In genomic region chr1:25425098-25426085, GRCh38 we compare ENCODE assay signal across 2 cellular contexts.
A peak's percentile ranks its signal among the peaks of the same experiment; 100 is the strongest.
TF ChIP-seq lines count a peak whose summit lies in the region.

No MANE protein-coding gene starts in this region.

TF ChIP-seq in endothelial cell of umbilical vein, 7 proteins besides CTCF, POLR2A, EP300 and RAD21:
- TF ChIP-seq POLR2AphosphoS5 (IDR thresholded peaks at IDR 0.05; ENCODE audit: insufficient read depth, low read depth, low read length) (no peak), JUN (IDR thresholded peaks at IDR 0.05; ENCODE audit: borderline replicate concordance, insufficient read depth, insufficient read length, low read depth) (no peak), MYC (IDR thresholded peaks at IDR 0.05; ENCODE audit: low read depth, low read length) (no peak), EZH2 (IDR thresholded peaks at IDR 0.05; ENCODE audit: borderline replicate concordance, low read depth, low read length, severe bottlenecking) (no peak), GATA2 (IDR thresholded peaks at IDR 0.05; ENCODE audit: insufficient read depth, insufficient read length, low read depth, low read length) (no peak), FOS (IDR thresholded peaks at IDR 0.05; ENCODE audit: borderline replicate concordance, insufficient read depth, low read length) (no peak)
- TF ChIP-seq, protein P1, sequence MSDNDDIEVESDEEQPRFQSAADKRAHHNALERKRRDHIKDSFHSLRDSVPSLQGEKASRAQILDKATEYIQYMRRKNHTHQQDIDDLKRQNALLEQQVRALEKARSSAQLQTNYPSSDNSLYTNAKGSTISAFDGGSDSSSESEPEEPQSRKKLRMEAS (IDR thresholded peaks at IDR 0.05; ENCODE audit: insufficient read depth, insufficient read length): no peak

TF ChIP-seq in liver, 16 proteins besides CTCF, POLR2A, EP300 and RAD21:
- TF ChIP-seq SP1 (IDR thresholded peaks at IDR 0.05) (peak; percentile 84), NR2F2 (IDR thresholded peaks at IDR 0.05) (no peak), HNF4G (IDR thresholded peaks at IDR 0.05) (no peak), HNF4A (conservative IDR thresholded peaks at IDR 0.05) (peak; percentile 67 to 94), GABPA (IDR thresholded peaks at IDR 0.05 in 1 of 2, conservative IDR thresholded peaks at IDR 0.05 in 1 of 2) (no peak), JUND (IDR thresholded peaks at IDR 0.05) (peak in 1 of 2 donors; percentile 80), FOXA1 (IDR thresholded peaks at IDR 0.05) (peak; percentile 86), RXRA (IDR thresholded peaks at IDR 0.05) (peak; percentile 78 to 97), FOXA2 (IDR thresholded peaks at IDR 0.05) (peak; percentile 83), YY1 (IDR thresholded peaks at IDR 0.05) (peak; percentile 89), TAF1 (conservative IDR thresholded peaks at IDR 0.05) (no peak), ATF3 (IDR thresholded peaks at IDR 0.05) (no peak), EGR1 (IDR thresholded peaks at IDR 0.05; ENCODE audit: low read depth in 2 of 2) (peak in 1 of 2 donors; percentile 86)
- TF ChIP-seq, protein P1 (IDR thresholded peaks at IDR 0.05): peak; percentile 98
- TF ChIP-seq, protein P2, sequence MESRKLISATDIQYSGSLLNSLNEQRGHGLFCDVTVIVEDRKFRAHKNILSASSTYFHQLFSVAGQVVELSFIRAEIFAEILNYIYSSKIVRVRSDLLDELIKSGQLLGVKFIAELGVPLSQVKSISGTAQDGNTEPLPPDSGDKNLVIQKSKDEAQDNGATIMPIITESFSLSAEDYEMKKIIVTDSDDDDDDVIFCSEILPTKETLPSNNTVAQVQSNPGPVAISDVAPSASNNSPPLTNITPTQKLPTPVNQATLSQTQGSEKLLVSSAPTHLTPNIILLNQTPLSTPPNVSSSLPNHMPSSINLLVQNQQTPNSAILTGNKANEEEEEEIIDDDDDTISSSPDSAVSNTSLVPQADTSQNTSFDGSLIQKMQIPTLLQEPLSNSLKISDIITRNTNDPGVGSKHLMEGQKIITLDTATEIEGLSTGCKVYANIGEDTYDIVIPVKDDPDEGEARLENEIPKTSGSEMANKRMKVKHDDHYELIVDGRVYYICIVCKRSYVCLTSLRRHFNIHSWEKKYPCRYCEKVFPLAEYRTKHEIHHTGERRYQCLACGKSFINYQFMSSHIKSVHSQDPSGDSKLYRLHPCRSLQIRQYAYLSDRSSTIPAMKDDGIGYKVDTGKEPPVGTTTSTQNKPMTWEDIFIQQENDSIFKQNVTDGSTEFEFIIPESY (IDR thresholded peaks at IDR 0.05): peak; percentile 82
- TF ChIP-seq, protein P3, sequence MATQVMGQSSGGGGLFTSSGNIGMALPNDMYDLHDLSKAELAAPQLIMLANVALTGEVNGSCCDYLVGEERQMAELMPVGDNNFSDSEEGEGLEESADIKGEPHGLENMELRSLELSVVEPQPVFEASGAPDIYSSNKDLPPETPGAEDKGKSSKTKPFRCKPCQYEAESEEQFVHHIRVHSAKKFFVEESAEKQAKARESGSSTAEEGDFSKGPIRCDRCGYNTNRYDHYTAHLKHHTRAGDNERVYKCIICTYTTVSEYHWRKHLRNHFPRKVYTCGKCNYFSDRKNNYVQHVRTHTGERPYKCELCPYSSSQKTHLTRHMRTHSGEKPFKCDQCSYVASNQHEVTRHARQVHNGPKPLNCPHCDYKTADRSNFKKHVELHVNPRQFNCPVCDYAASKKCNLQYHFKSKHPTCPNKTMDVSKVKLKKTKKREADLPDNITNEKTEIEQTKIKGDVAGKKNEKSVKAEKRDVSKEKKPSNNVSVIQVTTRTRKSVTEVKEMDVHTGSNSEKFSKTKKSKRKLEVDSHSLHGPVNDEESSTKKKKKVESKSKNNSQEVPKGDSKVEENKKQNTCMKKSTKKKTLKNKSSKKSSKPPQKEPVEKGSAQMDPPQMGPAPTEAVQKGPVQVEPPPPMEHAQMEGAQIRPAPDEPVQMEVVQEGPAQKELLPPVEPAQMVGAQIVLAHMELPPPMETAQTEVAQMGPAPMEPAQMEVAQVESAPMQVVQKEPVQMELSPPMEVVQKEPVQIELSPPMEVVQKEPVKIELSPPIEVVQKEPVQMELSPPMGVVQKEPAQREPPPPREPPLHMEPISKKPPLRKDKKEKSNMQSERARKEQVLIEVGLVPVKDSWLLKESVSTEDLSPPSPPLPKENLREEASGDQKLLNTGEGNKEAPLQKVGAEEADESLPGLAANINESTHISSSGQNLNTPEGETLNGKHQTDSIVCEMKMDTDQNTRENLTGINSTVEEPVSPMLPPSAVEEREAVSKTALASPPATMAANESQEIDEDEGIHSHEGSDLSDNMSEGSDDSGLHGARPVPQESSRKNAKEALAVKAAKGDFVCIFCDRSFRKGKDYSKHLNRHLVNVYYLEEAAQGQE (IDR thresholded peaks at IDR 0.05): peak; percentile 79
